ENCODE assay signal across 8 cellular contexts in genomic region chr5:80654054-80654390, GRCh38. TPM values are rescaled to one million over a fixed set of nuclear protein-coding genes. Genes with fewer than 3 reads are reported as not detected.
DNase-seq lines count a peak whose midpoint lies in the region; ATAC-seq and TF ChIP-seq lines count a peak whose summit lies in the region.

No MANE protein-coding gene starts in this region.

- H3K27me3 ChIP-seq in DOHH2 (ENCODE audit: control insufficient read depth, low read length) (no peaks in the 10 kb centered on the region), HAP-1 (ENCODE audit: low read depth) (no peaks in the 10 kb centered on the region), psoas muscle (ENCODE audit: insufficient read depth in 3 of 3, low read length in 2 of 3) (no peaks in the 10 kb centered on the region)

- H3K27ac Mint-ChIP-seq in T-helper 2 cell treated with Interferon-gamma antibody and Interleukin-4, amounts not matched to agents 5 μg/mL and 100 μg/mL, for 36 hours, result peak overlapping the region; percentile 71

- H3K4me3 Mint-ChIP-seq in T-helper 2 cell treated with Interferon-gamma antibody and Interleukin-4, amounts not matched to agents 5 μg/mL and 100 μg/mL, for 36 hours, result peak overlapping the region; percentile 88

- ATAC-seq in psoas muscle, result no peak
- ATAC-seq in GM19035 (IDR thresholded peaks at IDR 0.05; ENCODE audit: unreplicated experiment), result no peak

- peaks cover 28% of the 10 kb centered on the region for H3K79me2 ChIP-seq in DOHH2 (ENCODE audit: control insufficient read depth, low read length)

- H3K36me3 ChIP-seq in DOHH2 (ENCODE audit: control insufficient read depth, low read length) (peaks cover 31% of the 10 kb centered on the region), HAP-1 (replicated peaks) (peaks cover 11% of the 10 kb centered on the region), psoas muscle (ENCODE audit: insufficient read depth in 1 of 2, low read depth in 1 of 2) (peaks cover 0 to 33% of the 10 kb centered on the region in 2 donors)

- no peaks in the 10 kb centered on the region for H3K9me2 ChIP-seq in DOHH2 (replicated peaks; ENCODE audit: control insufficient read depth, low read length)

- H3K4me2 ChIP-seq in DOHH2 (ENCODE audit: low read length), result no peak overlapping the region

- peaks cover 5% of the 10 kb centered on the region; the same call in 1 of the 2 replicates for H4K20me1 ChIP-seq in DOHH2 (ENCODE audit: control insufficient read depth, insufficient read depth, low read depth, low read length)

- no peaks in the 10 kb centered on the region for H3K9me3 Mint-ChIP-seq in T-helper 2 cell treated with Interferon-gamma antibody and Interleukin-4, amounts not matched to agents 5 μg/mL and 100 μg/mL, for 36 hours

- WGBS in psoas muscle, 3 donors, result 0 to 1% (median 1%) methylated on average over 17 to 24 of the region's 24 CpGs

- peaks cover 24% of the 10 kb centered on the region for H3K4me1 Mint-ChIP-seq in T-helper 2 cell treated with Interferon-gamma antibody and Interleukin-4, amounts not matched to agents 5 μg/mL and 100 μg/mL, for 36 hours (ENCODE audit: low read depth)

- TF ChIP-seq CTCF in DOHH2 (IDR thresholded peaks at IDR 0.05; ENCODE audit: low read depth, low read length, poor library complexity, severe bottlenecking) (no peak), foreskin fibroblast (IDR thresholded peaks at IDR 0.05; ENCODE audit: low read depth, low read length) (no peak), psoas muscle (IDR thresholded peaks at IDR 0.05) (no peak)

- intact Hi-C loops in psoas muscle (cut with DNase I), result no loop called here

- H3K9me3 ChIP-seq in DOHH2 (ENCODE audit: control insufficient read depth, insufficient read depth, low read length) (no peaks in the 10 kb centered on the region), HAP-1 (no peaks in the 10 kb centered on the region), psoas muscle (no peaks in the 10 kb centered on the region)

- peaks cover 12% of the 10 kb centered on the region for H3K4me1 ChIP-seq in DOHH2 (ENCODE audit: control insufficient read depth, low read length)
- peaks cover 4% of the 10 kb centered on the region for H3K4me1 ChIP-seq in HAP-1
- H3K4me1 ChIP-seq in psoas muscle, result peaks cover 11% of the 10 kb centered on the region

- H3K27me3 Mint-ChIP-seq in T-helper 2 cell treated with Interferon-gamma antibody and Interleukin-4, amounts not matched to agents 5 μg/mL and 100 μg/mL, for 36 hours (ENCODE audit: low read depth), result no peaks in the 10 kb centered on the region

- in situ Hi-C loops in HAP-1 (cut with MboI; ENCODE audit: low sequenced_read_pairs), result loop anchor here (25.0 kb wide), 2 partner anchors 317 to 567 kb away; no protein-coding TSS in a partner anchor

- no peak overlapping the region for H3K4me3 ChIP-seq in DOHH2 (ENCODE audit: low read length)
- peak overlapping the region; percentile 99 for H3K4me3 ChIP-seq in HAP-1
- peak overlapping the region; percentile 69 to 79 for H3K4me3 ChIP-seq in foreskin fibroblast (ENCODE audit: low read depth in 1 of 2, low read length in 2 of 2)
- peak overlapping the region; percentile 96 for H3K4me3 ChIP-seq in psoas muscle

- H3K27ac ChIP-seq in DOHH2 (ENCODE audit: low read depth, low read length), result peak overlapping the region; percentile 81
- no peak overlapping the region for H3K27ac ChIP-seq in psoas muscle

- H3K36me3 Mint-ChIP-seq in T-helper 2 cell treated with Interferon-gamma antibody and Interleukin-4, amounts not matched to agents 5 μg/mL and 100 μg/mL, for 36 hours (ENCODE audit: low read depth), result peaks cover 36% of the 10 kb centered on the region

- peak in 1 of 2 experiments; percentile 37 for DNase-seq in HAP-1 (ENCODE audit: low spot score in 2 of 2)
- no peak for DNase-seq in T-helper 2 cell treated with Interferon-gamma antibody and Interleukin-4, amounts not matched to agents 5 μg/mL and 100 μg/mL, for 36 hours (ENCODE audit: low spot score)
- DNase-seq in foreskin fibroblast, result no peak
- peak in 1 of 2 donors; percentile 53 for DNase-seq in psoas muscle
- DNase-seq in NCI-H526 treated with DMSO at 0.1 percent for 48 hours (lab: John Stamatoyannopoulos, UW), result no peak
- DNase-seq in nucleus accumbens (lab: John Stamatoyannopoulos, UW), result no peak

- H3F3A ChIP-seq in DOHH2 (ENCODE audit: control insufficient read depth, insufficient read depth), result no peaks in the 10 kb centered on the region

RNA-seq across cellular contexts. Expression of gene MSH3, which starts 0.4 kb away (rescaled TPM):
- 10 to 100 TPM in 3 of 4 donors, 1 to 10 TPM in 1; 5.2 to 12.6 (median 10.7) TPM for total RNA-seq in psoas muscle
- 1 to 10 TPM; 2.8 to 5.8 (median 3.9) TPM for polyA plus RNA-seq in psoas muscle

RNA-seq across cellular contexts. Expression of gene DHFR, which starts 0.8 kb away (rescaled TPM):
- 10 to 100 TPM in 3 of 4 donors, 1 to 10 TPM in 1; 4.4 to 13.2 (median 12.0) TPM for total RNA-seq in psoas muscle
- 10 to 100 TPM in 1 of 3 donors, 1 to 10 TPM in 2; 5.2 to 26.3 (median 6.0) TPM for polyA plus RNA-seq in psoas muscle
